16 cellular contexts compared by ENCODE assay signal in the genomic region with DNA sequence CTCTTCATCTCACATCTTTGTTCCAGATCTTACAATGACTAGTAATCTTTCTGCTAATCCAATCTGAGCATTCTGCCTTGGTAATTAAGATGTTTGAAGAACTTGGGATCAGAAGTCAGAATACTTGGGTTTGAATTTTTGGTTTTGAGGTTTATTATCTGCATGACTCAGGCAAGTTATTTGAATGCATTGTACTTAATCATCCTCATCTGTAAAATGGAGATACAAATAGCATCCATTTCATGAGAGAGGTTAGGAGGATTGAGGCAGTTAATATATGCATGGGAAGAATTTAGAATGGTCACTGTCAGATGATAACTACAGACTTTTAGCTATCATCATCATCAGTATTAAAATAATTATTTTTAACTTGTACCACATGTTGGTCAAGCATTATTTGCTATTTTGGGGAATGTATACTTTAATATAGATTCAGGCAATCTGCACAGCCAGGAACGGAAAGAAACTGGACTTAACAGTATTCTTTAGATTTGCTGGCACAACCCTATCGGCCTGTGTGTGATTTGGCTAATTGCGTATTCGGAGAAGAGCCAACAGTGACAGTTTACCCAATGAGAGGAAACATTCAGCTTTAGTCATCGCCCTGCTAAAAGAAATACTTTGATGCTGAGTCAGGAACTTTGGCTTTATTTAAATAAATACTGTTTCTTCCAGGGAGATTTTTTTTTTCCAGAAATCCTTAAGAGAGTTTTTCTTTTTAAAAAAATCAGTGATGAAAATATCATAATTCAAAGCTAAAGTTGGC.
A peak's percentile ranks its signal among the peaks of the same experiment; 100 is the strongest.
DNase-seq lines count a peak whose midpoint lies in the region; ATAC-seq and TF ChIP-seq lines count a peak whose summit lies in the region.
"Had no signal": no experiment of that assay in that cellular context is flagged by ENCODE, and none has a peak within 500 bp of the region (broad histone marks: within the 10 kb centered on the region; RNA-seq: fewer than 3 reads in every experiment).

No MANE protein-coding gene starts in this region.

- H3K36me3 ChIP-seq in left ventricle myocardium inferior (no peaks in the 10 kb centered on the region), spleen (no peaks in the 10 kb centered on the region)
- H3K36me3 ChIP-seq: BE2C, pancreas, suprapubic skin had no signal

- no peak for TF ChIP-seq POLR2A in spleen (IDR thresholded peaks at IDR 0.05)

- intact Hi-C loops in right cardiac atrium (cut with DNase I), result no loop called here
- intact Hi-C loops in left ventricle myocardium inferior (cut with micrococcal nuclease), result no loop called here
- intact Hi-C loops in spleen (cut with DNase I; ENCODE audit: low total_unique reads), result no loop called here

- WGBS in right cardiac atrium, result 40% methylated on average over 5 of the region's 5 CpGs
- 86 to 91% (median 88%) methylated on average over 5 of the region's 5 CpGs for WGBS in spleen, 5 donors

- ATAC-seq in right cardiac atrium, result peak; percentile 51 to 78
- no peak for ATAC-seq in HG02885 (IDR thresholded peaks at IDR 0.05; ENCODE audit: poor library complexity, unreplicated experiment)
- ATAC-seq: activated CD4-positive, CD25-positive, alpha-beta regulatory T cell treated with anti-CD3 and anti-CD28 coated beads, Interleukin-2, amount 50 U/mL, for 24 hours; Right ventricle myocardium inferior had no signal

- H3K4me3 ChIP-seq in right cardiac atrium (ENCODE audit: low read length) (no peak overlapping the region), left ventricle myocardium inferior (no peak overlapping the region), spleen (no peak overlapping the region)
- H3K4me3 ChIP-seq: pancreas, suprapubic skin had no signal

- DNase-seq in right cardiac atrium (peak in 1 of 3 donors; percentile 6), left ventricle myocardium inferior (no peak), amniotic stem cell (lab: John Stamatoyannopoulos, UW) (peak; percentile 89), iPS-NIHi7 (ENCODE audit: extremely low spot score) (peak; percentile 16), Ammon's horn (ENCODE audit: low spot score) (no peak), spleen (no peak), CD1c-positive myeloid dendritic cell (ENCODE audit: extremely low spot score) (no peak)
- DNase-seq: activated naive CD4-positive, alpha-beta T cell; BE2C; effector CD8-positive, alpha-beta T cell; islet precursor cell had no signal

- no peak for TF ChIP-seq CTCF in left ventricle myocardium inferior (IDR thresholded peaks at IDR 0.05; ENCODE audit: borderline replicate concordance)
- no peak for TF ChIP-seq CTCF in spleen (IDR thresholded peaks at IDR 0.05 in 8 of 11, conservative IDR thresholded peaks at IDR 0.05 in 3 of 11)

- H3K27me3 ChIP-seq in right cardiac atrium (ENCODE audit: control insufficient read depth, insufficient read depth) (no peaks in the 10 kb centered on the region), left ventricle myocardium inferior (ENCODE audit: low read depth) (no peaks in the 10 kb centered on the region), spleen (replicated peaks in 1 of 7) (no peaks in the 10 kb centered on the region)
- H3K27me3 ChIP-seq: BE2C, pancreas, suprapubic skin had no signal

- H3K27ac ChIP-seq in right cardiac atrium (ENCODE audit: low read length) (no peak overlapping the region), left ventricle myocardium inferior (replicated peaks) (no peak overlapping the region), spleen (no peak overlapping the region)
- H3K27ac ChIP-seq: pancreas, suprapubic skin had no signal

- H3K4me1 ChIP-seq in right cardiac atrium (ENCODE audit: control insufficient read depth, insufficient read depth, low read length) (no peaks in the 10 kb centered on the region), left ventricle myocardium inferior (no peaks in the 10 kb centered on the region), spleen (no peaks in the 10 kb centered on the region)
- H3K4me1 ChIP-seq: BE2C, pancreas had no signal

- H3K9me3 ChIP-seq in right cardiac atrium (ENCODE audit: control insufficient read depth, low read length) (no peaks in the 10 kb centered on the region), left ventricle myocardium inferior (replicated peaks) (no peaks in the 10 kb centered on the region), spleen (peaks cover 0 to 9% (median 0%) of the 10 kb centered on the region in 8 donors)
- H3K9me3 ChIP-seq: BE2C, pancreas, suprapubic skin had no signal

Comparison
In these comparisons a context has a peak if more than half of its experiments do, and no peak if none do; other contexts are left out.
1. DNase-seq: peak in amniotic stem cell (single experiment) and iPS-NIHi7 (single experiment); none in left ventricle myocardium inferior (single experiment), Ammon's horn (single experiment), spleen (single experiment) and CD1c-positive myeloid dendritic cell (single experiment).